1 cellular context compared by ENCODE assay signal in genomic region chr3:184315506-184315867, GRCh38.
TF ChIP-seq lines count a peak whose summit lies in the region.

No MANE protein-coding gene starts in this region.

TF ChIP-seq in H1, 55 proteins besides CTCF, POLR2A, EP300 and RAD21:
- TF ChIP-seq, protein P1, sequence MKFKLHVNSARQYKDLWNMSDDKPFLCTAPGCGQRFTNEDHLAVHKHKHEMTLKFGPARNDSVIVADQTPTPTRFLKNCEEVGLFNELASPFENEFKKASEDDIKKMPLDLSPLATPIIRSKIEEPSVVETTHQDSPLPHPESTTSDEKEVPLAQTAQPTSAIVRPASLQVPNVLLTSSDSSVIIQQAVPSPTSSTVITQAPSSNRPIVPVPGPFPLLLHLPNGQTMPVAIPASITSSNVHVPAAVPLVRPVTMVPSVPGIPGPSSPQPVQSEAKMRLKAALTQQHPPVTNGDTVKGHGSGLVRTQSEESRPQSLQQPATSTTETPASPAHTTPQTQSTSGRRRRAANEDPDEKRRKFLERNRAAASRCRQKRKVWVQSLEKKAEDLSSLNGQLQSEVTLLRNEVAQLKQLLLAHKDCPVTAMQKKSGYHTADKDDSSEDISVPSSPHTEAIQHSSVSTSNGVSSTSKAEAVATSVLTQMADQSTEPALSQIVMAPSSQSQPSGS (IDR thresholded peaks at IDR 0.05; ENCODE audit: low read length) = 0 out of 2 replicates have a peak, but pooled peaks have one; percentile 9
- no peak for TF ChIP-seq BCL11A (IDR thresholded peaks at IDR 0.05; ENCODE audit: low read depth in 2 of 2, low read length in 2 of 2)
